ENCODE assay signal across 1 cellular context in genomic region chr2:191318729-191319078, GRCh38.
TF ChIP-seq lines count a peak whose summit lies in the region.

No MANE protein-coding gene starts in this region.

TF ChIP-seq in HepG2, 621 proteins besides CTCF, POLR2A, EP300 and RAD21 (continued from another document and continues in another):
- TF ChIP-seq ZNF329 (CRISPR knock-in tag; IDR thresholded peaks at IDR 0.05; ENCODE audit: low read depth) (no peak), MED1 (CRISPR knock-in tag; IDR thresholded peaks at IDR 0.05) (no peak; the same call in 1 of the 2 replicates), MEIS2 (CRISPR knock-in tag; IDR thresholded peaks at IDR 0.05) (no peak), NFRKB (IDR thresholded peaks at IDR 0.05) (no peak), POGK (CRISPR knock-in tag; conservative IDR thresholded peaks at IDR 0.05) (no peak), NFE2 (CRISPR knock-in tag; IDR thresholded peaks at IDR 0.05) (no peak), CREM (IDR thresholded peaks at IDR 0.05) (peak; percentile 28; the same call in 1 of the 2 replicates), CREM (CRISPR knock-in tag; IDR thresholded peaks at IDR 0.05) (no peak), BRD4 (CRISPR knock-in tag; IDR thresholded peaks at IDR 0.05) (no peak), MIER2 (CRISPR knock-in tag; IDR thresholded peaks at IDR 0.05) (no peak), RFXANK (CRISPR knock-in tag; IDR thresholded peaks at IDR 0.05) (no peak), SIN3B (IDR thresholded peaks at IDR 0.05; ENCODE audit: low read length) (no peak), FOXC1 (CRISPR knock-in tag; IDR thresholded peaks at IDR 0.05; ENCODE audit: borderline replicate concordance) (no peak), LCORL (IDR thresholded peaks at IDR 0.05) (peak; percentile 63; the same call in 1 of the 2 replicates), LCORL (CRISPR knock-in tag; IDR thresholded peaks at IDR 0.05) (peak; percentile 87; the same call in 1 of the 2 replicates), ZNF431 (CRISPR knock-in tag; IDR thresholded peaks at IDR 0.05; ENCODE audit: borderline replicate concordance, low read depth) (no peak), ZBTB40 (IDR thresholded peaks at IDR 0.05) (no peak), ZBTB40 (CRISPR knock-in tag; IDR thresholded peaks at IDR 0.05) (no peak), ZNF17 (CRISPR knock-in tag; IDR thresholded peaks at IDR 0.05) (no peak), U2AF1 (optimal IDR thresholded peaks at IDR 0.05; ENCODE audit: low read depth, low read length) (no peak), ZBTB4 (CRISPR knock-in tag; IDR thresholded peaks at IDR 0.05; ENCODE audit: borderline replicate concordance) (no peak), CHD2 (IDR thresholded peaks at IDR 0.05; ENCODE audit: low read depth, low read length) (no peak), TAF15 (IDR thresholded peaks at IDR 0.05; ENCODE audit: low read depth, low read length, poor library complexity, severe bottlenecking) (no peak), SRSF1 (optimal IDR thresholded peaks at IDR 0.05; ENCODE audit: low read depth, low read length) (no peak), NFIC (IDR thresholded peaks at IDR 0.05; ENCODE audit: low read length) (no peak), POLR2G (IDR thresholded peaks at IDR 0.05; ENCODE audit: low read depth, low read length) (no peak), MEF2D (CRISPR knock-in tag; IDR thresholded peaks at IDR 0.05) (no peak), TBL1XR1 (IDR thresholded peaks at IDR 0.05; ENCODE audit: borderline replicate concordance, low read length, partially characterized antibody) (no peak), FOXP4 (CRISPR knock-in tag; IDR thresholded peaks at IDR 0.05) (peak; percentile 12; the same call in 1 of the 2 replicates), ZNF839 (CRISPR knock-in tag; IDR thresholded peaks at IDR 0.05; ENCODE audit: borderline replicate concordance) (no peak), PLSCR1 (CRISPR knock-in tag; IDR thresholded peaks at IDR 0.05; ENCODE audit: borderline replicate concordance) (no peak), ELF3 (CRISPR knock-in tag; IDR thresholded peaks at IDR 0.05) (peak; percentile 86), ZNF546 (CRISPR knock-in tag; conservative IDR thresholded peaks at IDR 0.05) (peak; percentile 72; the same call in 1 of the 2 replicates), MXD3 (CRISPR knock-in tag; IDR thresholded peaks at IDR 0.05) (no peak), ZNF558 (CRISPR knock-in tag; IDR thresholded peaks at IDR 0.05; ENCODE audit: borderline replicate concordance) (0 out of 2 replicates have a peak, but pooled peaks have one; percentile 35), PRDM4 (CRISPR knock-in tag; IDR thresholded peaks at IDR 0.05; ENCODE audit: borderline replicate concordance) (no peak), FOSL2 (CRISPR knock-in tag; IDR thresholded peaks at IDR 0.05) (peak; percentile 60), SMYD3 (CRISPR knock-in tag; IDR thresholded peaks at IDR 0.05) (no peak), ZXDC (CRISPR knock-in tag; IDR thresholded peaks at IDR 0.05) (no peak), KMT2B (CRISPR knock-in tag; IDR thresholded peaks at IDR 0.05) (no peak), PRMT3 (CRISPR knock-in tag; IDR thresholded peaks at IDR 0.05; ENCODE audit: borderline replicate concordance, low read depth) (no peak)
